ENCODE assay signal across 18 cellular contexts in genomic region chr4:177239475-177239874, GRCh38.
DNase-seq lines count a peak whose midpoint lies in the region; ATAC-seq and TF ChIP-seq lines count a peak whose summit lies in the region.
"Had no signal": no experiment of that assay in that cellular context is flagged by ENCODE, and none has a peak within 500 bp of the region (broad histone marks: within the 10 kb centered on the region; RNA-seq: fewer than 3 reads in every experiment).

No MANE protein-coding gene starts in this region.

- intact Hi-C loops in right cardiac atrium (cut with DNase I): no loop called here

- H2BK5ac ChIP-seq in trophoblast cell (ENCODE audit: low read depth, low read length, poor library complexity): no peak overlapping the region

- H3K4me1 ChIP-seq in ACC112 (ENCODE audit: control insufficient read depth, insufficient read depth, low read length, unreplicated experiment) (peaks cover 6% of the 10 kb centered on the region), GM23248 (ENCODE audit: insufficient read depth) (peaks cover 25% of the 10 kb centered on the region), trophoblast cell (ENCODE audit: control insufficient read depth in 1 of 2, insufficient read depth in 2 of 2, low read length in 2 of 2) (no peaks in the 10 kb centered on the region), right cardiac atrium (ENCODE audit: control insufficient read depth, insufficient read depth, low read length) (no peaks in the 10 kb centered on the region)

- ATAC-seq in T-helper 17 cell (no peak), right cardiac atrium (no peak)
- ATAC-seq: GM23338 had no signal

- no peak overlapping the region for H3K27ac Mint-ChIP-seq in T-helper 17 cell
- H3K27ac Mint-ChIP-seq: B cell; CD4-positive, alpha-beta T cell; GM23338 had no signal

- no peak overlapping the region for H4K12ac ChIP-seq in trophoblast cell (ENCODE audit: low read depth, low read length)

- peaks cover 8% of the 10 kb centered on the region for H3K27me3 Mint-ChIP-seq in T-helper 17 cell
- H3K27me3 Mint-ChIP-seq: B cell; CD4-positive, alpha-beta T cell had no signal

- no peaks in the 10 kb centered on the region for H3K79me1 ChIP-seq in trophoblast cell (ENCODE audit: low read length)

- no peak overlapping the region for H4K8ac ChIP-seq in trophoblast cell (ENCODE audit: low read depth, low read length)

- 11 to 20% methylated on average over 1 of the region's 1 CpG for WGBS in GM23248 (ENCODE audit: low coverage in 1 of 2, low lambda C conversion rate in 2 of 2, missing lambda C conversion rate in 2 of 2), 2 experiments
- no CpG with 5 or more reads among the region's 1 CpG for WGBS in trophoblast cell (ENCODE audit: extremely low coverage, insufficient coverage, insufficient read length)
- 64% methylated on average over 1 of the region's 1 CpG for WGBS in right cardiac atrium

- H2BK120ac ChIP-seq in trophoblast cell (ENCODE audit: insufficient read depth, low read length, poor library complexity): no peak overlapping the region

- DNase-seq in GM23248: peak; percentile 44
- DNase-seq in astrocyte of the hippocampus (ENCODE audit: low read depth, low spot score): peak; percentile 6
- peak; percentile 33 for DNase-seq in fibroblast of villous mesenchyme (ENCODE audit: low read depth)
- DNase-seq in trophoblast cell: no peak
- DNase-seq in DMS114 treated with DMSO at 0.1 percent for 48 hours (lab: John Stamatoyannopoulos, UW; ENCODE audit: unreplicated experiment): no peak
- DNase-seq in T-helper 17 cell: no peak
- DNase-seq in right cardiac atrium: no peak
- DNase-seq: C1 segment of cervical spinal cord; Calu3; CD4-positive, alpha-beta T cell; DMS 273 treated with DMSO at 0.1 percent for 48 hours; DMS79; GDM1; H7 had no signal

- no peaks in the 10 kb centered on the region for H3F3A ChIP-seq in GM23248 (ENCODE audit: insufficient read depth)

- no peak overlapping the region for H3K14ac ChIP-seq in trophoblast cell (ENCODE audit: low read length)

- no peak overlapping the region for H3K4me3 Mint-ChIP-seq in T-helper 17 cell
- H3K4me3 Mint-ChIP-seq: B cell; CD4-positive, alpha-beta T cell; GM23338 had no signal

- no peak overlapping the region for H3K4me3 ChIP-seq in ACC112 (ENCODE audit: low read depth, low read length)
- no peak overlapping the region for H3K4me3 ChIP-seq in GM23248
- H3K4me3 ChIP-seq in fibroblast of villous mesenchyme (ENCODE audit: low read depth, low read length): no peak overlapping the region
- no peak overlapping the region for H3K4me3 ChIP-seq in trophoblast cell (ENCODE audit: low read depth, low read length)
- H3K4me3 ChIP-seq in right cardiac atrium (ENCODE audit: low read length): no peak overlapping the region
- H3K4me3 ChIP-seq: GM23338 had no signal

- in situ Hi-C loops in GM23248 (cut with MboI): loop anchor here (25.0 kb wide), 1 partner anchor 852 kb away; no protein-coding TSS in a partner anchor

- H3K36me3 ChIP-seq in ACC112 (ENCODE audit: insufficient read depth, low read length): no peaks in the 10 kb centered on the region
- H3K36me3 ChIP-seq in GM23248 (ENCODE audit: low read depth): no peaks in the 10 kb centered on the region
- no peaks in the 10 kb centered on the region for H3K36me3 ChIP-seq in trophoblast cell (ENCODE audit: control insufficient read depth in 1 of 2, insufficient read depth in 2 of 2, low read length in 2 of 2)

- peaks cover 3% of the 10 kb centered on the region for H3K4me1 Mint-ChIP-seq in T-helper 17 cell
- H3K4me1 Mint-ChIP-seq: B cell had no signal

- H3K27me3 ChIP-seq in ACC112 (ENCODE audit: insufficient read depth, low read length): no peaks in the 10 kb centered on the region
- H3K27me3 ChIP-seq in GM23248 (replicated peaks; ENCODE audit: insufficient read depth): no peaks in the 10 kb centered on the region
- no peaks in the 10 kb centered on the region for H3K27me3 ChIP-seq in trophoblast cell (ENCODE audit: insufficient read depth, low read length)
- no peaks in the 10 kb centered on the region for H3K27me3 ChIP-seq in right cardiac atrium (ENCODE audit: control insufficient read depth, insufficient read depth)

- no peak overlapping the region for H2AK5ac ChIP-seq in trophoblast cell (ENCODE audit: low read length)

- TF ChIP-seq CTCF in fibroblast of villous mesenchyme (IDR thresholded peaks at IDR 0.05; ENCODE audit: insufficient read depth, low read depth, low read length): no peak

- H2AFZ ChIP-seq in ACC112 (ENCODE audit: low read length, unreplicated experiment): peak overlapping the region; percentile 15
- H2AFZ ChIP-seq in GM23248: 0 out of 2 replicates have a peak overlapping the region, but pooled peaks have one; percentile 7
- no peak overlapping the region for H2AFZ ChIP-seq in trophoblast cell (ENCODE audit: insufficient read depth, low read length, poor library complexity)
- H2AFZ ChIP-seq: GM23338 had no signal

- no peaks in the 10 kb centered on the region for H3K36me3 Mint-ChIP-seq in T-helper 17 cell (ENCODE audit: low read depth)

- H3K9me3 ChIP-seq in GM23248 (ENCODE audit: low read depth) (no peaks in the 10 kb centered on the region), trophoblast cell (ENCODE audit: insufficient read depth, low read depth, low read length) (no peaks in the 10 kb centered on the region), T-helper 17 cell (ENCODE audit: control insufficient read depth, low read length, poor library complexity, severe bottlenecking) (no peaks in the 10 kb centered on the region), right cardiac atrium (ENCODE audit: control insufficient read depth, low read length) (no peaks in the 10 kb centered on the region)

- H3K4me2 ChIP-seq in GM23248 (ENCODE audit: unreplicated experiment) (no peak overlapping the region), trophoblast cell (ENCODE audit: low read length) (no peak overlapping the region)
- H3K4me2 ChIP-seq: GM23338 had no signal

- H3K9me2 ChIP-seq in GM23248 (ENCODE audit: insufficient read depth): no peaks in the 10 kb centered on the region

- no peaks in the 10 kb centered on the region for H3K79me2 ChIP-seq in ACC112 (ENCODE audit: control insufficient read depth, insufficient read depth, low read length, unreplicated experiment)
- no peaks in the 10 kb centered on the region for H3K79me2 ChIP-seq in GM23248 (ENCODE audit: insufficient read depth)
- no peaks in the 10 kb centered on the region for H3K79me2 ChIP-seq in trophoblast cell (ENCODE audit: control insufficient read depth, insufficient read depth, low read length, poor library complexity)

- H3K9ac ChIP-seq in GM23248 (no peak overlapping the region), trophoblast cell (ENCODE audit: low read length) (no peak overlapping the region)

- no peak overlapping the region for H3K18ac ChIP-seq in trophoblast cell (ENCODE audit: low read length)

- H3K27ac ChIP-seq in ACC112 (ENCODE audit: low read depth, low read length): no peak overlapping the region
- no peak overlapping the region for H3K27ac ChIP-seq in GM23248
- H3K27ac ChIP-seq in trophoblast cell (ENCODE audit: low read depth, low read length): no peak overlapping the region
- no peak overlapping the region for H3K27ac ChIP-seq in right cardiac atrium (ENCODE audit: low read length)
- H3K27ac ChIP-seq: 22Rv1 had no signal

- no peak overlapping the region for H2BK12ac ChIP-seq in trophoblast cell (ENCODE audit: low read length)

- no peak overlapping the region for H3K23ac ChIP-seq in trophoblast cell (ENCODE audit: low read length)

- no peak overlapping the region for H4K91ac ChIP-seq in trophoblast cell (ENCODE audit: low read depth, low read length)

- no peaks in the 10 kb centered on the region for H4K20me1 ChIP-seq in GM23248 (ENCODE audit: insufficient read depth)

- no peak overlapping the region for H3K4ac ChIP-seq in trophoblast cell (ENCODE audit: low read depth, low read length)

Comparison
In these comparisons a context has a peak if more than half of its experiments do, and no peak if none do; other contexts are left out.
1. DNase-seq: peak in GM23248 (single experiment), astrocyte of the hippocampus (single experiment) and fibroblast of villous mesenchyme (single experiment); none in trophoblast cell (0 of 2), DMS114 treated with DMSO at 0.1 percent for 48 hours (single experiment), T-helper 17 cell (0 of 3) and right cardiac atrium (0 of 3).